ENCODE assay signal across 5 cellular contexts in genomic region chr21:43146663-43147062, GRCh38. TPM values are rescaled to one million over a fixed set of nuclear protein-coding genes. Genes with fewer than 3 reads are reported as not detected.
"Had no signal": no experiment of that assay in that cellular context is flagged by ENCODE, and none has a peak within 500 bp of the region (broad histone marks: within the 10 kb centered on the region; RNA-seq: fewer than 3 reads in every experiment).

No MANE protein-coding gene starts in this region.

RNA-seq across cellular contexts. Expression of gene CRYAA, which starts 22.1 kb away (rescaled TPM):
- total RNA-seq: HT-29, HT1080, IMR-90, K562 had no signal
- polyA plus RNA-seq: IgD-negative memory B cell, IMR-90, K562 had no signal
